26 cellular contexts compared by ENCODE assay signal in genomic region chr10:12459338-12459737, GRCh38.
"Had no signal": no experiment of that assay in that cellular context is flagged by ENCODE, and none has a peak within 500 bp of the region (broad histone marks: within the 10 kb centered on the region; RNA-seq: fewer than 3 reads in every experiment).

No MANE protein-coding gene starts in this region.

- H3K27me3 Mint-ChIP-seq: activated naive CD8-positive, alpha-beta T cell; effector memory CD8-positive, alpha-beta T cell; natural killer cell treated with Interleukin-12 subunit alpha and Interleukin-12 subunit beta and Interleukin-15 and Interleukin-18, amount 100 ng/mL, for 72 hours; stimulated activated naive CD8-positive, alpha-beta T cell treated with anti-CD3 and anti-CD28 coated beads, Interleukin-15, Interleukin-2, amounts not matched to agents 100 ng/mL and 50 ng/mL, for 24 hours had no signal

- FAIRE-seq: colon, endothelial cell of umbilical vein, TTC549 had no signal

- H3K27ac ChIP-seq: adrenal gland, ascending aorta, breast epithelium, heart left ventricle, right lobe of liver, skin epidermis, upper lobe of right lung, VCaP had no signal

- ATAC-seq: activated T-cell treated with anti-CD3 and anti-CD28 coated beads, Interleukin-2, amount 50 U/mL, for 72 hours; effector memory CD8-positive, alpha-beta T cell; heart left ventricle; natural killer cell treated with Interleukin-12 subunit alpha and Interleukin-12 subunit beta and Interleukin-15 and Interleukin-18, amount 100 ng/mL, for 72 hours; right lobe of liver; upper lobe of right lung had no signal

- H3K4me1 ChIP-seq: ascending aorta, breast epithelium, upper lobe of right lung had no signal

- H3K27me3 ChIP-seq: adrenal gland, ascending aorta, breast epithelium, right lobe of liver, upper lobe of right lung had no signal

- H3K4me3 Mint-ChIP-seq: activated naive CD8-positive, alpha-beta T cell; activated T-cell treated with anti-CD3 and anti-CD28 coated beads, Interleukin-2, amount 50 U/mL, for 72 hours; effector memory CD8-positive, alpha-beta T cell; natural killer cell treated with Interleukin-12 subunit alpha and Interleukin-12 subunit beta and Interleukin-15 and Interleukin-18, amount 100 ng/mL, for 72 hours; stimulated activated naive CD8-positive, alpha-beta T cell treated with anti-CD3 and anti-CD28 coated beads, Interleukin-15, Interleukin-2, amounts not matched to agents 100 ng/mL and 50 ng/mL, for 24 hours had no signal

- DNase-seq: activated CD4-positive, alpha-beta T cell treated with anti-CD3 and anti-CD28 coated beads for 4 hours; activated CD4-positive, alpha-beta T cell treated with anti-CD3 and anti-CD28 coated beads, Interleukin-2, amount 50 U/mL, for 4 hours; activated naive CD4-positive, alpha-beta T cell treated with Interleukin-2 at 50 U/mL for 16 hours; activated T-cell treated with anti-CD3 and anti-CD28 coated beads for 4 hours; activated T-cell treated with anti-CD3 and anti-CD28 coated beads, Interleukin-2, amount 50 U/mL, for 72 hours; adrenal gland; central memory CD4-positive, alpha-beta T cell; effector memory CD8-positive, alpha-beta T cell; foreskin fibroblast; heart left ventricle; hypothalamus; right lobe of liver; stimulated activated CD4-positive, alpha-beta T cell treated with anti-CD3 and anti-CD28 coated beads, Interleukin-12 subunit alpha, Interleukin-12 subunit beta, amount 100 ng/mL, for 4 hours; stimulated activated CD4-positive, alpha-beta T cell treated with anti-CD3 and anti-CD28 coated beads, Interleukin-4, amount 100 ng/mL, for 1 hour; T-helper 9 cell; upper lobe of right lung had no signal

- H3K9me3 ChIP-seq: adrenal gland, ascending aorta, breast epithelium, heart left ventricle, right lobe of liver, upper lobe of right lung had no signal

- H3K36me3 ChIP-seq: adrenal gland, ascending aorta, breast epithelium, heart left ventricle, right lobe of liver, upper lobe of right lung had no signal

- H3K4me3 ChIP-seq: adrenal gland, breast epithelium, heart left ventricle, right lobe of liver, skin epidermis, upper lobe of right lung had no signal

- H3K9me3 Mint-ChIP-seq: effector memory CD8-positive, alpha-beta T cell; natural killer cell treated with Interleukin-12 subunit alpha and Interleukin-12 subunit beta and Interleukin-15 and Interleukin-18, amount 100 ng/mL, for 72 hours; stimulated activated naive CD8-positive, alpha-beta T cell treated with anti-CD3 and anti-CD28 coated beads, Interleukin-15, Interleukin-2, amounts not matched to agents 100 ng/mL and 50 ng/mL, for 24 hours had no signal

- H3K27ac Mint-ChIP-seq: activated naive CD8-positive, alpha-beta T cell; activated T-cell treated with anti-CD3 and anti-CD28 coated beads, Interleukin-2, amount 50 U/mL, for 72 hours; effector memory CD8-positive, alpha-beta T cell; natural killer cell treated with Interleukin-12 subunit alpha and Interleukin-12 subunit beta and Interleukin-15 and Interleukin-18, amount 100 ng/mL, for 72 hours; stimulated activated naive CD8-positive, alpha-beta T cell treated with anti-CD3 and anti-CD28 coated beads, Interleukin-15, Interleukin-2, amounts not matched to agents 100 ng/mL and 50 ng/mL, for 24 hours had no signal
